Comparison of ENCODE assay signal across 8 cellular contexts in the genomic region with DNA sequence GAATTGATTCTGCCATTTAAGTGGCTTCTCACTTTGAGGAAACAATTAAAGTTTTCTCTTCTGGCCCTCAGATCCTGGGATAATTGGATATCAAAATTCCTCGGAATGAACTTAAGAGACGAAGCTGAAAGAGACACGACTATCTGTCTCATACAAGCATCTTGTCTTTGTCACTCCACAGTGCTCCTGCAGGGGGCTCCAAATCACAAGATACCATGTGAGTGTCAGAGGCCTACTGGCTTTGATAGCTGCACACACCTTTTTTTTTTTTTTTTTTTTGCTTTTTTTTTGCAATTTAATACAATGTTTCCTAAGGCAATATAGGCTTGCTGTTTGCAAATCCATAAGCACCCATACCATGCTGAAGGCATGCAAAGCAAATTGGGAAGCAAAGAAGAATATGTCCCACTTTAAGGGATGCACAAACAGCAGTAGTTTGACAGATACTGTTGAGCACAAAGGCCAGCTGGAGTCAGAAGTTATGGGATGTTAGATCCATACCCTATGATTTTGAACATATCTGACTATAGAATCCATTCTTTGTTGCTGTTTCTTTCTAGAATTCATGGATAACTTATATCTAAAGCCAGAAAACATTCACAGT.
DNase-seq lines count a peak whose midpoint lies in the region; ATAC-seq, FAIRE-seq and TF ChIP-seq lines count a peak whose summit lies in the region.

No MANE protein-coding gene starts in this region.

- H3K4me2 ChIP-seq in HCT116 (ENCODE audit: low read length) = no peak overlapping the region

- no peak overlapping the region for H3K27ac ChIP-seq in HCT116 (ENCODE audit: low read depth, low read length)
- H3K27ac ChIP-seq in testis = no peak overlapping the region

- intact Hi-C loops in left cardiac atrium (cut with DNase I) = no loop called here
- intact Hi-C loops in left ventricle myocardium superior (cut with micrococcal nuclease) = no loop called here
- intact Hi-C loops in HCT116 (cut with micrococcal nuclease) = no loop called here
- intact Hi-C loops in testis (cut with DNase I; ENCODE audit: low total_unique reads) = no loop called here

- H3K4me3 ChIP-seq in HCT116 (replicated peaks in 1 of 2; ENCODE audit: low read depth in 1 of 2, low read length in 2 of 2) = no peak overlapping the region
- H3K4me3 ChIP-seq in LNCaP clone FGC (ENCODE audit: low read depth, low read length) = no peak overlapping the region
- H3K4me3 ChIP-seq in testis = no peak overlapping the region

- no peaks in the 10 kb centered on the region for H3K9me2 ChIP-seq in HCT116 (ENCODE audit: insufficient read depth)

- POLR2A ChIA-PET in HCT116 (lab: Charles Lee) = no interaction called here

- H3K36me3 ChIP-seq in HCT116 (ENCODE audit: control insufficient read depth in 1 of 2, insufficient read depth in 2 of 2, low read length in 2 of 2) (no peaks in the 10 kb centered on the region), testis (ENCODE audit: low read depth, missing control alignments) (no peaks in the 10 kb centered on the region)

- TF ChIP-seq POLR2A in HCT116 (IDR thresholded peaks at IDR 0.05; ENCODE audit: borderline replicate concordance, extremely low read depth, insufficient read depth, insufficient read length) (no peak), testis (IDR thresholded peaks at IDR 0.05) (no peak)

- TF ChIP-seq CTCF in HCT116 (IDR thresholded peaks at IDR 0.05 in 2 of 3, conservative IDR thresholded peaks at IDR 0.05 in 1 of 3; ENCODE audit: borderline replicate concordance in 1 of 3, insufficient read depth in 1 of 3, low read depth in 2 of 3, low read length in 2 of 3) (peak in 2 of 3 experiments; percentile 30 to 32; a peak in 4 of 6 replicates), LNCaP clone FGC (IDR thresholded peaks at IDR 0.05; ENCODE audit: control insufficient read depth, extremely low read depth, insufficient read depth) (peak; percentile 84), testis (IDR thresholded peaks at IDR 0.05) (peak in 2 of 3 experiments; percentile 28 to 38)

- ATAC-seq in left cardiac atrium (no peak), left ventricle myocardium superior (no peak), HCT116 (no peak), GM18517 (IDR thresholded peaks at IDR 0.05; ENCODE audit: unreplicated experiment) (no peak)

- no peaks in the 10 kb centered on the region for H4K20me1 ChIP-seq in HCT116 (ENCODE audit: insufficient read depth)

- H3K9me3 ChIP-seq in HCT116 (ENCODE audit: control insufficient read depth in 1 of 2, insufficient read depth in 1 of 2, low read depth in 1 of 2, low read length in 2 of 2) (peaks cover 0 to 12% of the 10 kb centered on the region in 2 experiments; a peak in 2 of 4 replicates), testis (no peaks in the 10 kb centered on the region)

- H2AFZ ChIP-seq in HCT116 (ENCODE audit: low read depth, low read length, poor library complexity, severe bottlenecking) = no peak overlapping the region

- 55 to 69% methylated on average over 3 of the region's 3 CpGs for WGBS in testis, 2 donors

- TF ChIP-seq RAD21 in HCT116 (IDR thresholded peaks at IDR 0.05; ENCODE audit: low read depth) = no peak

- H3K4me1 ChIP-seq in HCT116 (ENCODE audit: control insufficient read depth in 1 of 2, insufficient read depth in 2 of 2, low read length in 2 of 2) = no peaks in the 10 kb centered on the region
- H3K4me1 ChIP-seq in testis = no peaks in the 10 kb centered on the region

- BruUV-seq in HCT116 (replicated peaks; lab: Mats Ljungman, UMichigan) = no TSS peak

- H3K9ac ChIP-seq in HCT116 (ENCODE audit: low read length) = no peak overlapping the region

- no peaks in the 10 kb centered on the region for H3K79me2 ChIP-seq in HCT116 (ENCODE audit: insufficient read depth, low read length)

- no peaks in the 10 kb centered on the region for H3K27me3 ChIP-seq in HCT116 (ENCODE audit: insufficient read depth, low read length)
- no peaks in the 10 kb centered on the region for H3K27me3 ChIP-seq in testis

- peak; percentile 28 for DNase-seq in left cardiac atrium
- no peak for DNase-seq in left ventricle myocardium superior
- DNase-seq in HCT116 (ENCODE audit: low read depth, low spot score) = no peak
- DNase-seq in LNCaP clone FGC (ENCODE audit: low read depth) = peak; percentile 62
- peak; percentile 61 for DNase-seq in activated CD4-positive, alpha-beta T cell treated with anti-CD3 and anti-CD28 coated beads for 48 hours
- peak; percentile 85 for DNase-seq in testis

- CTCF ChIA-PET in HCT116 (lab: Charles Lee) = no interaction called here

- RAD21 ChIA-PET in HCT116 (lab: Charles Lee; ENCODE audit: low non-redundant PET in 1 of 2, low total read pairs in 2 of 2, uncharacterized antibody in 2 of 2, unreplicated experiment in 2 of 2) = no interaction called here

- FAIRE-seq in islet of Langerhans (lab: Jason Lieb, UNC) = peak; percentile 13

TF ChIP-seq in HCT116, 20 proteins besides CTCF, POLR2A, EP300 and RAD21:
- TF ChIP-seq, protein P1, sequence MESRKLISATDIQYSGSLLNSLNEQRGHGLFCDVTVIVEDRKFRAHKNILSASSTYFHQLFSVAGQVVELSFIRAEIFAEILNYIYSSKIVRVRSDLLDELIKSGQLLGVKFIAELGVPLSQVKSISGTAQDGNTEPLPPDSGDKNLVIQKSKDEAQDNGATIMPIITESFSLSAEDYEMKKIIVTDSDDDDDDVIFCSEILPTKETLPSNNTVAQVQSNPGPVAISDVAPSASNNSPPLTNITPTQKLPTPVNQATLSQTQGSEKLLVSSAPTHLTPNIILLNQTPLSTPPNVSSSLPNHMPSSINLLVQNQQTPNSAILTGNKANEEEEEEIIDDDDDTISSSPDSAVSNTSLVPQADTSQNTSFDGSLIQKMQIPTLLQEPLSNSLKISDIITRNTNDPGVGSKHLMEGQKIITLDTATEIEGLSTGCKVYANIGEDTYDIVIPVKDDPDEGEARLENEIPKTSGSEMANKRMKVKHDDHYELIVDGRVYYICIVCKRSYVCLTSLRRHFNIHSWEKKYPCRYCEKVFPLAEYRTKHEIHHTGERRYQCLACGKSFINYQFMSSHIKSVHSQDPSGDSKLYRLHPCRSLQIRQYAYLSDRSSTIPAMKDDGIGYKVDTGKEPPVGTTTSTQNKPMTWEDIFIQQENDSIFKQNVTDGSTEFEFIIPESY (IDR thresholded peaks at IDR 0.05; ENCODE audit: extremely low read depth, insufficient replicate concordance, low read length) = no peak
- TF ChIP-seq ZFX (IDR thresholded peaks at IDR 0.05) = no peak
- no peak for TF ChIP-seq EZH2 (IDR thresholded peaks at IDR 0.05)
- TF ChIP-seq, protein P2, sequence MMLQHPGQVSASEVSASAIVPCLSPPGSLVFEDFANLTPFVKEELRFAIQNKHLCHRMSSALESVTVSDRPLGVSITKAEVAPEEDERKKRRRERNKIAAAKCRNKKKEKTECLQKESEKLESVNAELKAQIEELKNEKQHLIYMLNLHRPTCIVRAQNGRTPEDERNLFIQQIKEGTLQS (IDR thresholded peaks at IDR 0.05) = no peak
- TF ChIP-seq, protein P3, sequence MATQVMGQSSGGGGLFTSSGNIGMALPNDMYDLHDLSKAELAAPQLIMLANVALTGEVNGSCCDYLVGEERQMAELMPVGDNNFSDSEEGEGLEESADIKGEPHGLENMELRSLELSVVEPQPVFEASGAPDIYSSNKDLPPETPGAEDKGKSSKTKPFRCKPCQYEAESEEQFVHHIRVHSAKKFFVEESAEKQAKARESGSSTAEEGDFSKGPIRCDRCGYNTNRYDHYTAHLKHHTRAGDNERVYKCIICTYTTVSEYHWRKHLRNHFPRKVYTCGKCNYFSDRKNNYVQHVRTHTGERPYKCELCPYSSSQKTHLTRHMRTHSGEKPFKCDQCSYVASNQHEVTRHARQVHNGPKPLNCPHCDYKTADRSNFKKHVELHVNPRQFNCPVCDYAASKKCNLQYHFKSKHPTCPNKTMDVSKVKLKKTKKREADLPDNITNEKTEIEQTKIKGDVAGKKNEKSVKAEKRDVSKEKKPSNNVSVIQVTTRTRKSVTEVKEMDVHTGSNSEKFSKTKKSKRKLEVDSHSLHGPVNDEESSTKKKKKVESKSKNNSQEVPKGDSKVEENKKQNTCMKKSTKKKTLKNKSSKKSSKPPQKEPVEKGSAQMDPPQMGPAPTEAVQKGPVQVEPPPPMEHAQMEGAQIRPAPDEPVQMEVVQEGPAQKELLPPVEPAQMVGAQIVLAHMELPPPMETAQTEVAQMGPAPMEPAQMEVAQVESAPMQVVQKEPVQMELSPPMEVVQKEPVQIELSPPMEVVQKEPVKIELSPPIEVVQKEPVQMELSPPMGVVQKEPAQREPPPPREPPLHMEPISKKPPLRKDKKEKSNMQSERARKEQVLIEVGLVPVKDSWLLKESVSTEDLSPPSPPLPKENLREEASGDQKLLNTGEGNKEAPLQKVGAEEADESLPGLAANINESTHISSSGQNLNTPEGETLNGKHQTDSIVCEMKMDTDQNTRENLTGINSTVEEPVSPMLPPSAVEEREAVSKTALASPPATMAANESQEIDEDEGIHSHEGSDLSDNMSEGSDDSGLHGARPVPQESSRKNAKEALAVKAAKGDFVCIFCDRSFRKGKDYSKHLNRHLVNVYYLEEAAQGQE (IDR thresholded peaks at IDR 0.05; ENCODE audit: low read depth) = no peak
- no peak for TF ChIP-seq ELF1 (IDR thresholded peaks at IDR 0.05; ENCODE audit: borderline replicate concordance, low read depth)
- no peak for TF ChIP-seq YY1 (IDR thresholded peaks at IDR 0.05; ENCODE audit: extremely low read depth, insufficient replicate concordance, low read depth, low read length)
- no peak for TF ChIP-seq FOSL1 (IDR thresholded peaks at IDR 0.05; ENCODE audit: low read depth)
- no peak for TF ChIP-seq SIN3A (IDR thresholded peaks at IDR 0.05; ENCODE audit: low read depth)
- TF ChIP-seq, protein P4, sequence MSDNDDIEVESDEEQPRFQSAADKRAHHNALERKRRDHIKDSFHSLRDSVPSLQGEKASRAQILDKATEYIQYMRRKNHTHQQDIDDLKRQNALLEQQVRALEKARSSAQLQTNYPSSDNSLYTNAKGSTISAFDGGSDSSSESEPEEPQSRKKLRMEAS (IDR thresholded peaks at IDR 0.05) = no peak
- no peak for TF ChIP-seq CEBPB (IDR thresholded peaks at IDR 0.05; ENCODE audit: low read depth)
- TF ChIP-seq TCF7L2 (IDR thresholded peaks at IDR 0.05; ENCODE audit: borderline replicate concordance, extremely low read depth, insufficient read depth, insufficient read length) = no peak
- TF ChIP-seq EZH2phosphoT487 (IDR thresholded peaks at IDR 0.05; ENCODE audit: borderline replicate concordance) = no peak
- no peak for TF ChIP-seq ZNF274 (IDR thresholded peaks at IDR 0.05; ENCODE audit: low read depth, low read length)
- TF ChIP-seq JUND (IDR thresholded peaks at IDR 0.05) = no peak
- TF ChIP-seq POLR2AphosphoS5 (IDR thresholded peaks at IDR 0.05; ENCODE audit: low read depth, low read length) = no peak

Comparison
In these comparisons a context has a peak if more than half of its experiments do, and no peak if none do; other contexts are left out.
1. DNase-seq: peak in left cardiac atrium (single experiment), LNCaP clone FGC (single experiment), activated CD4-positive, alpha-beta T cell treated with anti-CD3 and anti-CD28 coated beads for 48 hours (single experiment) and testis (single experiment); none in left ventricle myocardium superior (single experiment) and HCT116 (single experiment).
2. CTCF ChIP-seq: peak in every context shown above with its lines; median percentile 84 in LNCaP clone FGC; 33 in testis; 31 in HCT116.